Comparison of ENCODE assay signal across 14 cellular contexts in genomic region chr19:18496980-18497256, GRCh38. TPM values are rescaled to one million over a fixed set of nuclear protein-coding genes. Genes with fewer than 3 reads are reported as not detected.
DNase-seq lines count a peak whose midpoint lies in the region; ATAC-seq and TF ChIP-seq lines count a peak whose summit lies in the region.
"Had no signal": no experiment of that assay in that cellular context is flagged by ENCODE, and none has a peak within 500 bp of the region (broad histone marks: within the 10 kb centered on the region; RNA-seq: fewer than 3 reads in every experiment).

No MANE protein-coding gene starts in this region.

- intact Hi-C loops in HCT116 (cut with micrococcal nuclease) = no loop called here
- intact Hi-C loops in activated T-helper 2 cell treated with anti-CD3 and anti-CD28 coated beads, Interferon-gamma antibody, Interleukin-2, Interleukin-4, amounts not matched to agents 10 μg/mL and 5 μg/mL and 100 μg/mL, durations not matched to agents 14 hours and 24 hours and 36 hours (cut with micrococcal nuclease) = loop anchor here (1.0 kb wide), 1 partner anchor 18 kb away; no protein-coding TSS in a partner anchor

- POLR2A ChIA-PET in HCT116 (lab: Charles Lee) = no interaction called here
- POLR2A ChIA-PET in naive thymus-derived CD8-positive, alpha-beta T cell (lab: Charles Lee) = interaction anchor here (0.6 to 1.8 kb wide), 7 partner anchors 9 to 75 kb away, joined by 3 to 7 read pairs (median 6); partner anchors contain the start of genes ELL and UBA52

- H3K27ac ChIP-seq in HCT116 (ENCODE audit: low read depth, low read length) = no peak overlapping the region
- H3K27ac ChIP-seq: ascending aorta had no signal

- RAD21 ChIA-PET in HCT116 (lab: Charles Lee; ENCODE audit: low non-redundant PET in 1 of 2, low total read pairs in 2 of 2, uncharacterized antibody in 2 of 2, unreplicated experiment in 2 of 2) = no interaction called here

- peak; percentile 8 for DNase-seq in NCI-H748 (lab: John Stamatoyannopoulos, UW; ENCODE audit: unreplicated experiment)
- no peak for DNase-seq in NCI-H748 treated with DMSO at 0.1 percent for 48 hours (lab: John Stamatoyannopoulos, UW)
- DNase-seq in HCT116 (ENCODE audit: low read depth, low spot score) = no peak
- DNase-seq in activated T-helper 2 cell treated with anti-CD3 and anti-CD28 coated beads, Interferon-gamma antibody, Interleukin-2, Interleukin-4, amounts not matched to agents 10 μg/mL and 5 μg/mL and 100 μg/mL, durations not matched to agents 14 hours and 24 hours and 36 hours (ENCODE audit: low spot score) = no peak
- no peak for DNase-seq in naive thymus-derived CD8-positive, alpha-beta T cell
- no peak for DNase-seq in SW480 (ENCODE audit: low spot score)
- DNase-seq in stimulated activated CD4-positive, alpha-beta T cell treated with anti-CD3 and anti-CD28 coated beads, Interleukin-4, amount 100 ng/mL, for 4 hours = no peak
- DNase-seq: DMS 273 treated with DMSO at 0.1 percent for 48 hours, NCI-H1436, NCI-H446, occipital lobe had no signal

- H3K79me2 ChIP-seq in HCT116 (ENCODE audit: insufficient read depth, low read length) = peaks cover 89% of the 10 kb centered on the region

- no peaks in the 10 kb centered on the region for H3K9me2 ChIP-seq in HCT116 (ENCODE audit: insufficient read depth)

- H3K4me2 ChIP-seq in HCT116 (ENCODE audit: low read length) = 0 out of 2 replicates have a peak overlapping the region, but pooled peaks have one; percentile 10

- TF ChIP-seq POLR2A in HCT116 (IDR thresholded peaks at IDR 0.05; ENCODE audit: borderline replicate concordance, extremely low read depth, insufficient read depth, insufficient read length) = no peak

- no peak for ATAC-seq in HCT116
- no peak for ATAC-seq in naive thymus-derived CD8-positive, alpha-beta T cell
- no peak for ATAC-seq in HG03039 (IDR thresholded peaks at IDR 0.05; ENCODE audit: unreplicated experiment)

- CTCF ChIA-PET in HCT116 (lab: Charles Lee) = interaction anchor here (1.0 kb wide), 1 partner anchor 12 kb away, joined by 4 read pairs; no protein-coding TSS in a partner anchor

- no peaks in the 10 kb centered on the region for H3K36me3 Mint-ChIP-seq in activated T-helper 2 cell treated with anti-CD3 and anti-CD28 coated beads, Interferon-gamma antibody, Interleukin-2, Interleukin-4, amounts not matched to agents 10 μg/mL and 5 μg/mL and 100 μg/mL, durations not matched to agents 14 hours and 24 hours and 36 hours (ENCODE audit: low read depth)
- H3K36me3 Mint-ChIP-seq in naive thymus-derived CD8-positive, alpha-beta T cell = peaks cover 0 to 2% (median 0%) of the 10 kb centered on the region in 3 donors

- no peaks in the 10 kb centered on the region for H3K9me3 ChIP-seq in HCT116 (ENCODE audit: control insufficient read depth in 1 of 2, insufficient read depth in 1 of 2, low read depth in 1 of 2, low read length in 2 of 2)
- H3K9me3 ChIP-seq: ascending aorta had no signal

- H3K36me3 ChIP-seq in HCT116 (ENCODE audit: control insufficient read depth in 1 of 2, insufficient read depth in 2 of 2, low read length in 2 of 2) = no peaks in the 10 kb centered on the region
- H3K36me3 ChIP-seq: ascending aorta had no signal

- H3K9me3 Mint-ChIP-seq in activated T-helper 2 cell treated with anti-CD3 and anti-CD28 coated beads, Interferon-gamma antibody, Interleukin-2, Interleukin-4, amounts not matched to agents 10 μg/mL and 5 μg/mL and 100 μg/mL, durations not matched to agents 14 hours and 24 hours and 36 hours = no peaks in the 10 kb centered on the region
- no peaks in the 10 kb centered on the region for H3K9me3 Mint-ChIP-seq in naive thymus-derived CD8-positive, alpha-beta T cell
- H3K9me3 Mint-ChIP-seq: memory B cell had no signal

- no peak for TF ChIP-seq CTCF in HCT116 (IDR thresholded peaks at IDR 0.05 in 2 of 3, conservative IDR thresholded peaks at IDR 0.05 in 1 of 3; ENCODE audit: borderline replicate concordance in 1 of 3, insufficient read depth in 1 of 3, low read depth in 2 of 3, low read length in 2 of 3)

- H3K4me3 Mint-ChIP-seq in activated T-helper 2 cell treated with anti-CD3 and anti-CD28 coated beads, Interferon-gamma antibody, Interleukin-2, Interleukin-4, amounts not matched to agents 10 μg/mL and 5 μg/mL and 100 μg/mL, durations not matched to agents 14 hours and 24 hours and 36 hours (ENCODE audit: low read depth) = no peak overlapping the region
- H3K4me3 Mint-ChIP-seq in naive thymus-derived CD8-positive, alpha-beta T cell = peak overlapping the region in 7 of 10 donors; percentile 25 to 75 (median 69)

- no peaks in the 10 kb centered on the region for H4K20me1 ChIP-seq in HCT116 (ENCODE audit: insufficient read depth)

- H3K27ac Mint-ChIP-seq in activated T-helper 2 cell treated with anti-CD3 and anti-CD28 coated beads, Interferon-gamma antibody, Interleukin-2, Interleukin-4, amounts not matched to agents 10 μg/mL and 5 μg/mL and 100 μg/mL, durations not matched to agents 14 hours and 24 hours and 36 hours = peak overlapping the region; percentile 86
- H3K27ac Mint-ChIP-seq in naive thymus-derived CD8-positive, alpha-beta T cell = peak overlapping the region; percentile 32 to 95 (median 86)
- H3K27ac Mint-ChIP-seq: memory B cell had no signal

- H3K27me3 ChIP-seq in HCT116 (ENCODE audit: insufficient read depth, low read length) = no peaks in the 10 kb centered on the region
- H3K27me3 ChIP-seq: ascending aorta had no signal

- H3K27me3 Mint-ChIP-seq in activated T-helper 2 cell treated with anti-CD3 and anti-CD28 coated beads, Interferon-gamma antibody, Interleukin-2, Interleukin-4, amounts not matched to agents 10 μg/mL and 5 μg/mL and 100 μg/mL, durations not matched to agents 14 hours and 24 hours and 36 hours (ENCODE audit: low read depth) = no peaks in the 10 kb centered on the region
- H3K27me3 Mint-ChIP-seq in naive thymus-derived CD8-positive, alpha-beta T cell = no peaks in the 10 kb centered on the region
- H3K27me3 Mint-ChIP-seq: memory B cell had no signal

- H3K4me1 Mint-ChIP-seq in activated T-helper 2 cell treated with anti-CD3 and anti-CD28 coated beads, Interferon-gamma antibody, Interleukin-2, Interleukin-4, amounts not matched to agents 10 μg/mL and 5 μg/mL and 100 μg/mL, durations not matched to agents 14 hours and 24 hours and 36 hours (ENCODE audit: low read depth) = peaks cover 49% of the 10 kb centered on the region
- H3K4me1 Mint-ChIP-seq in naive thymus-derived CD8-positive, alpha-beta T cell = peaks cover 39 to 95% (median 87%) of the 10 kb centered on the region in 4 donors

- no peak for TF ChIP-seq RAD21 in HCT116 (IDR thresholded peaks at IDR 0.05; ENCODE audit: low read depth)

- H2AFZ ChIP-seq in HCT116 (ENCODE audit: low read depth, low read length, poor library complexity, severe bottlenecking) = no peak overlapping the region

- no TSS peak for BruUV-seq in HCT116 (replicated peaks; lab: Mats Ljungman, UMichigan)

- no peak overlapping the region for H3K4me3 ChIP-seq in HCT116 (replicated peaks in 1 of 2; ENCODE audit: low read depth in 1 of 2, low read length in 2 of 2)
- H3K4me3 ChIP-seq: ascending aorta had no signal

- peaks cover 9 to 10% of the 10 kb centered on the region in 2 experiments for H3K4me1 ChIP-seq in HCT116 (ENCODE audit: control insufficient read depth in 1 of 2, insufficient read depth in 2 of 2, low read length in 2 of 2)

- no peak overlapping the region for H3K9ac ChIP-seq in HCT116 (ENCODE audit: low read length)

TF ChIP-seq in HCT116, 20 proteins besides CTCF, POLR2A, EP300 and RAD21 (continues in another document):
- TF ChIP-seq EZH2 (IDR thresholded peaks at IDR 0.05) = no peak
- no peak for TF ChIP-seq JUND (IDR thresholded peaks at IDR 0.05)
- no peak for TF ChIP-seq SIN3A (IDR thresholded peaks at IDR 0.05; ENCODE audit: low read depth)
- no peak for TF ChIP-seq POLR2AphosphoS5 (IDR thresholded peaks at IDR 0.05; ENCODE audit: low read depth, low read length)
- TF ChIP-seq ZNF274 (IDR thresholded peaks at IDR 0.05; ENCODE audit: low read depth, low read length) = no peak
- no peak for TF ChIP-seq SRF (IDR thresholded peaks at IDR 0.05; ENCODE audit: low read depth)
- TF ChIP-seq, protein P1, sequence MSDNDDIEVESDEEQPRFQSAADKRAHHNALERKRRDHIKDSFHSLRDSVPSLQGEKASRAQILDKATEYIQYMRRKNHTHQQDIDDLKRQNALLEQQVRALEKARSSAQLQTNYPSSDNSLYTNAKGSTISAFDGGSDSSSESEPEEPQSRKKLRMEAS (IDR thresholded peaks at IDR 0.05) = no peak
- no peak for TF ChIP-seq CEBPB (IDR thresholded peaks at IDR 0.05; ENCODE audit: low read depth)
- TF ChIP-seq ATF3 (IDR thresholded peaks at IDR 0.05) = no peak

RNA-seq across cellular contexts. Expression of gene ELL, which starts 25.0 kb away (rescaled TPM):
- 22.9 TPM for total RNA-seq in HCT116 (2021; ENCODE audit: unreplicated experiment)
- 14.9 and 19.8 TPM in 2 replicates for polyA plus RNA-seq in HCT116 (2012)
- 27.0 and 27.5 TPM in 2 replicates for total RNA-seq in activated T-helper 2 cell treated with anti-CD3 and anti-CD28 coated beads, Interferon-gamma antibody, Interleukin-2, Interleukin-4, amounts not matched to agents 10 μg/mL and 5 μg/mL and 100 μg/mL, durations not matched to agents 14 hours and 24 hours and 36 hours
- 10 to 100 TPM; 23.7 to 24.1 TPM for total RNA-seq in naive thymus-derived CD8-positive, alpha-beta T cell
- polyA plus RNA-seq in naive thymus-derived CD8-positive, alpha-beta T cell = 10 to 100 TPM in 1 of 3 donors, 1 to 10 TPM in 2; 7.6 to 11.0 (median 9.3) TPM

RNA-seq across cellular contexts. Expression of gene FKBP8, which starts 46.5 kb away (rescaled TPM):
- 261 TPM for total RNA-seq in HCT116 (2021; ENCODE audit: unreplicated experiment)
- polyA plus RNA-seq in HCT116 (2012) = 319 and 380 TPM in 2 replicates
- 196 and 201 TPM in 2 replicates for total RNA-seq in activated T-helper 2 cell treated with anti-CD3 and anti-CD28 coated beads, Interferon-gamma antibody, Interleukin-2, Interleukin-4, amounts not matched to agents 10 μg/mL and 5 μg/mL and 100 μg/mL, durations not matched to agents 14 hours and 24 hours and 36 hours
- total RNA-seq in naive thymus-derived CD8-positive, alpha-beta T cell = 100 to 1,000 TPM; 235 to 236 TPM
- 100 to 1,000 TPM in 2 of 3 donors, 10 to 100 TPM in 1; 87.0 to 125 (median 106) TPM for polyA plus RNA-seq in naive thymus-derived CD8-positive, alpha-beta T cell

RNA-seq across cellular contexts. Expression of gene ISYNA1, which starts 59.0 kb away (rescaled TPM):
- 365 TPM for total RNA-seq in HCT116 (2021; ENCODE audit: unreplicated experiment)
- 282 and 302 TPM in 2 replicates for polyA plus RNA-seq in HCT116 (2012)
- total RNA-seq in activated T-helper 2 cell treated with anti-CD3 and anti-CD28 coated beads, Interferon-gamma antibody, Interleukin-2, Interleukin-4, amounts not matched to agents 10 μg/mL and 5 μg/mL and 100 μg/mL, durations not matched to agents 14 hours and 24 hours and 36 hours = 15.1 and 20.3 TPM in 2 replicates
- total RNA-seq in naive thymus-derived CD8-positive, alpha-beta T cell = 10 to 100 TPM; 62.5 to 63.7 TPM
- polyA plus RNA-seq in naive thymus-derived CD8-positive, alpha-beta T cell = 10 to 100 TPM; 28.3 to 53.2 (median 40.4) TPM
